Comparison of ENCODE assay signal across 27 cellular contexts in genomic region chr13:26042781-26043180, GRCh38. TPM values are rescaled to one million over a fixed set of nuclear protein-coding genes. Genes with fewer than 3 reads are reported as not detected.
DNase-seq lines count a peak whose midpoint lies in the region; ATAC-seq, FAIRE-seq and TF ChIP-seq lines count a peak whose summit lies in the region.
"Had no signal": no experiment of that assay in that cellular context is flagged by ENCODE, and none has a peak within 500 bp of the region (broad histone marks: within the 10 kb centered on the region; RNA-seq: fewer than 3 reads in every experiment).

No MANE protein-coding gene starts in this region.

- intact Hi-C loops in HepG2 (cut with micrococcal nuclease; ENCODE audit: unreplicated experiment) = no loop called here
- intact Hi-C loops in right lobe of liver (cut with DNase I) = no loop called here

- H3K14ac ChIP-seq in H1 (ENCODE audit: insufficient read length) = no peak overlapping the region

- no peaks in the 10 kb centered on the region for H3K36me3 Mint-ChIP-seq in neural progenitor cell
- H3K36me3 Mint-ChIP-seq: CD14-positive monocyte; CD8-positive, alpha-beta memory T cell had no signal

- no peak for TF ChIP-seq POLR2A in HepG2 (IDR thresholded peaks at IDR 0.05; ENCODE audit: insufficient read depth in 1 of 2, low read depth in 2 of 2, low read length in 2 of 2)
- TF ChIP-seq POLR2A in right lobe of liver (IDR thresholded peaks at IDR 0.05) = no peak
- TF ChIP-seq POLR2A in H1 (IDR thresholded peaks at IDR 0.05; ENCODE audit: control extremely low read depth in 1 of 2, low read depth in 2 of 2, low read length in 2 of 2) = no peak

- POLR2A ChIA-PET in HepG2 (lab: Yijun Ruan, JAX) (no interaction called here), H1 (lab: Charles Lee; ENCODE audit: partially characterized antibody) (interaction anchor here (0.6 kb wide), 1 partner anchor 1344 kb away, joined by 3 read pairs; no protein-coding TSS in a partner anchor)

- no peaks in the 10 kb centered on the region for H4K20me1 ChIP-seq in HepG2 (ENCODE audit: insufficient read depth, low read length)
- H4K20me1 ChIP-seq in H1 (replicated peaks in 1 of 2; ENCODE audit: control insufficient read depth in 1 of 2, insufficient read depth in 2 of 2, low read length in 2 of 2) = peaks cover 0 to 5% of the 10 kb centered on the region in 2 experiments
- H4K20me1 ChIP-seq in neural progenitor cell (ENCODE audit: low read depth) = peaks cover 66% of the 10 kb centered on the region
- H4K20me1 ChIP-seq: BLaER1 treated with 17β-estradiol and CSF1 and Interleukin-3, amounts not matched to agents 10 nM and 100 nM had no signal

- H3K9me3 ChIP-seq in HepG2 (ENCODE audit: low read length) (no peaks in the 10 kb centered on the region), right lobe of liver (no peaks in the 10 kb centered on the region), H1 (ENCODE audit: insufficient read depth in 2 of 2, low read depth in 1 of 2, low read length in 1 of 2) (no peaks in the 10 kb centered on the region), neural progenitor cell (ENCODE audit: low read depth) (no peaks in the 10 kb centered on the region)
- H3K9me3 ChIP-seq: BE2C; BLaER1 treated with 17β-estradiol and CSF1 and Interleukin-3, amounts not matched to agents 10 nM and 100 nM; HAP-1 had no signal

- H4K8ac ChIP-seq in H1 (ENCODE audit: extremely low read depth, insufficient read depth, low read length) = no peak overlapping the region

- in situ Hi-C loops in HepG2 (cut with HindIII; ENCODE audit: extremely low pct_ligation_motif_present, low pct_unique_long_range_greater_than_20kb) = no loop called here

- H3K4me1 Mint-ChIP-seq in neural progenitor cell = no peaks in the 10 kb centered on the region
- H3K4me1 Mint-ChIP-seq: CD14-positive monocyte had no signal

- no peak overlapping the region for H4K91ac ChIP-seq in H1 (replicated peaks; ENCODE audit: insufficient read length, low read length)

- no peak overlapping the region for H2AK5ac ChIP-seq in H1 (ENCODE audit: low read depth, low read length)

- no peaks in the 10 kb centered on the region for H3K9me3 Mint-ChIP-seq in neural progenitor cell
- H3K9me3 Mint-ChIP-seq: CD4-positive, alpha-beta T cell; CD8-positive, alpha-beta memory T cell; HFFc6 had no signal

- H2AFZ ChIP-seq in HepG2 (ENCODE audit: low read length) = no peak overlapping the region
- no peak overlapping the region for H2AFZ ChIP-seq in H1 (ENCODE audit: low read length)
- H2AFZ ChIP-seq in neural progenitor cell (replicated peaks) = no peak overlapping the region
- H2AFZ ChIP-seq: GM23248 had no signal

- no peak overlapping the region for H4K5ac ChIP-seq in H1 (ENCODE audit: insufficient read length, low read depth, low read length)

- no peak overlapping the region for H2BK12ac ChIP-seq in H1 (ENCODE audit: low read depth, low read length)

- H3K36me3 ChIP-seq in HepG2 (replicated peaks in 1 of 2; ENCODE audit: control insufficient read depth in 1 of 2, insufficient read depth in 2 of 2, low read length in 2 of 2) (no peaks in the 10 kb centered on the region), right lobe of liver (no peaks in the 10 kb centered on the region), H1 (ENCODE audit: control insufficient read depth in 2 of 4, insufficient read depth in 4 of 4, low read length in 3 of 4) (peaks cover 2 to 9% (median 6%) of the 10 kb centered on the region in 4 experiments; a peak in 5 of 8 replicates), neural progenitor cell (peaks cover 28% of the 10 kb centered on the region), H7 (replicated peaks; ENCODE audit: control insufficient read depth, insufficient read depth, low read length) (no peaks in the 10 kb centered on the region)
- H3K36me3 ChIP-seq: BE2C, HAP-1 had no signal

- BruUV-seq in HepG2 (replicated peaks; lab: Mats Ljungman, UMichigan) = no TSS peak

- no peak overlapping the region for H3K18ac ChIP-seq in H1 (ENCODE audit: extremely low read depth, low read length)

- no peak overlapping the region for H2BK120ac ChIP-seq in H1 (replicated peaks; ENCODE audit: low read depth, low read length)

- no peak for ATAC-seq in HepG2
- ATAC-seq in right lobe of liver = no peak
- ATAC-seq in HG03432 (IDR thresholded peaks at IDR 0.05; ENCODE audit: unreplicated experiment) = no peak
- ATAC-seq: GM12878 had no signal

- peaks cover 70% of the 10 kb centered on the region for H3F3A ChIP-seq in neural progenitor cell (ENCODE audit: low read depth)

- no peak overlapping the region for H2BK15ac ChIP-seq in H1 (ENCODE audit: low read length)

- H3K4me1 ChIP-seq in HepG2 (ENCODE audit: insufficient read depth, low read length) (no peaks in the 10 kb centered on the region), right lobe of liver (no peaks in the 10 kb centered on the region), H1 (replicated peaks in 1 of 4; ENCODE audit: control insufficient read depth in 3 of 4, insufficient read depth in 4 of 4, low read length in 3 of 4) (peaks cover 0 to 2% (median 0%) of the 10 kb centered on the region in 4 experiments; a peak in 1 of 7 replicates), neural progenitor cell (peaks cover 29% of the 10 kb centered on the region)
- H3K4me1 ChIP-seq: BE2C; BLaER1 treated with 17β-estradiol and CSF1 and Interleukin-3, amounts not matched to agents 10 nM and 100 nM; HAP-1 had no signal

- H3K27ac ChIP-seq in HepG2 (ENCODE audit: extremely low read length, insufficient read depth, low read length) (no peak overlapping the region), right lobe of liver (no peak overlapping the region), H1 (ENCODE audit: low read depth, low read length) (no peak overlapping the region), neural progenitor cell (peak overlapping the region; percentile 81)
- H3K27ac ChIP-seq: 22Rv1; BLaER1 treated with 17β-estradiol and CSF1 and Interleukin-3, amounts not matched to agents 10 nM and 100 nM; GM23248 had no signal

- no peak overlapping the region for H3K23ac ChIP-seq in H1 (ENCODE audit: insufficient read length)

- no peak overlapping the region for H3K4me3 Mint-ChIP-seq in neural progenitor cell
- H3K4me3 Mint-ChIP-seq: CD14-positive monocyte; CD4-positive, alpha-beta T cell; CD8-positive, alpha-beta memory T cell; HFFc6 had no signal

- H3K4me2 ChIP-seq in HepG2 (ENCODE audit: low read depth, low read length) (no peak overlapping the region), H1 (ENCODE audit: insufficient read depth in 1 of 2, low read depth in 2 of 2, low read length in 2 of 2) (no peak overlapping the region), neural progenitor cell (no peak overlapping the region)
- H3K4me2 ChIP-seq: BLaER1 treated with 17β-estradiol and CSF1 and Interleukin-3, amounts not matched to agents 10 nM and 100 nM had no signal

- no peak for TF ChIP-seq RAD21 in HepG2 (CRISPR knock-in tag; IDR thresholded peaks at IDR 0.05)
- TF ChIP-seq RAD21 in H1 (IDR thresholded peaks at IDR 0.05 in 1 of 2, conservative IDR thresholded peaks at IDR 0.05 in 1 of 2; ENCODE audit: low read depth in 2 of 2, low read length in 2 of 2) = no peak

- no peak overlapping the region for H3K4me3 ChIP-seq in HepG2 (replicated peaks in 1 of 3; ENCODE audit: insufficient read depth in 1 of 3, low read depth in 2 of 3, low read length in 3 of 3)
- H3K4me3 ChIP-seq in right lobe of liver = no peak overlapping the region
- H3K4me3 ChIP-seq in H1 (ENCODE audit: extremely low read depth in 1 of 4, insufficient read depth in 2 of 4, low read depth in 3 of 4, low read length in 4 of 4) = no peak overlapping the region
- H3K4me3 ChIP-seq in neural progenitor cell = no peak overlapping the region
- no peak overlapping the region for H3K4me3 ChIP-seq in H7 (ENCODE audit: insufficient read depth, low read depth, low read length)
- H3K4me3 ChIP-seq: BLaER1 treated with 17β-estradiol and CSF1 and Interleukin-3, amounts not matched to agents 10 nM and 100 nM; GM12878; GM23248; HAP-1 had no signal

- WGBS in HepG2 (ENCODE audit: low lambda C conversion rate) = 0% methylated on average over 1 of the region's 1 CpG
- 42% methylated on average over 1 of the region's 1 CpG for WGBS in right lobe of liver (ENCODE audit: insufficient coverage, low coverage, low lambda C conversion rate, missing lambda C conversion rate)
- 91% methylated on average over 1 of the region's 1 CpG; no CpG with 5 or more reads in 1 of the 2 experiments for WGBS in H1 (ENCODE audit: extremely low coverage in 1 of 2, insufficient coverage in 1 of 2, insufficient read length in 1 of 2, insufficient replicate concordance in 2 of 2, low coverage in 1 of 2, low lambda C conversion rate in 2 of 2, missing lambda C conversion rate in 1 of 2), 2 experiments

- no peak for DNase-seq in HepG2 (ENCODE audit: low spot score)
- DNase-seq in right lobe of liver = no peak
- DNase-seq in H1 (ENCODE audit: low read depth in 1 of 2, low spot score in 2 of 2) = no peak
- no peak for DNase-seq in neural progenitor cell (ENCODE audit: low spot score)
- no peak for DNase-seq in activated CD4-positive, CD25-positive, alpha-beta regulatory T cell treated with anti-CD3 and anti-CD28 coated beads, Interleukin-2, amount 50 U/mL, for 72 hours
- no peak for DNase-seq in H7
- DNase-seq: ACHN; AML-193; BE2C; CD4-positive, alpha-beta T cell; CD8-positive, alpha-beta memory T cell; DMS 273 treated with DMSO at 0.1 percent for 48 hours; DMS79; EL; GDM1; GM23248; HFFc6 had no signal

- no peak for TF ChIP-seq EP300 in HepG2 (IDR thresholded peaks at IDR 0.05; ENCODE audit: low read depth in 2 of 2, low read length in 2 of 2)
- TF ChIP-seq EP300 in HepG2 (CRISPR knock-in tag; IDR thresholded peaks at IDR 0.05; ENCODE audit: borderline replicate concordance) = no peak
- no peak for TF ChIP-seq EP300 in H1 (IDR thresholded peaks at IDR 0.05; ENCODE audit: borderline replicate concordance in 1 of 2, low read depth in 2 of 2, low read length in 2 of 2)

- H2BK20ac ChIP-seq in H1 (ENCODE audit: low read length) = no peak overlapping the region

- H3K27ac Mint-ChIP-seq in neural progenitor cell = no peak overlapping the region
- H3K27ac Mint-ChIP-seq: CD14-positive monocyte; CD4-positive, alpha-beta T cell; CD8-positive, alpha-beta memory T cell; HFFc6 had no signal

- H3K23me2 ChIP-seq in H1 (ENCODE audit: low read depth, low read length) = no peaks in the 10 kb centered on the region

- H2BK5ac ChIP-seq in H1 (ENCODE audit: low read depth, low read length) = no peak overlapping the region

- H3K27me3 ChIP-seq in HepG2 (ENCODE audit: control insufficient read depth in 1 of 2, insufficient read depth in 2 of 2, low read length in 2 of 2) (peaks cover 0 to 16% of the 10 kb centered on the region in 2 experiments; a peak in 2 of 5 replicates), right lobe of liver (peaks cover 0 to 4% of the 10 kb centered on the region in 2 donors), H1 (replicated peaks in 1 of 4; ENCODE audit: control insufficient read depth in 3 of 4, extremely low read depth in 1 of 4, insufficient read depth in 3 of 4, low read length in 3 of 4) (no peaks in the 10 kb centered on the region; a peak in 1 of 7 replicates), neural progenitor cell (no peaks in the 10 kb centered on the region), H7 (ENCODE audit: control insufficient read depth, insufficient read depth, low read length) (no peaks in the 10 kb centered on the region)
- H3K27me3 ChIP-seq: BLaER1 treated with 17β-estradiol and CSF1 and Interleukin-3, amounts not matched to agents 10 nM and 100 nM had no signal

- no peak overlapping the region for H3K56ac ChIP-seq in H1 (replicated peaks; ENCODE audit: insufficient read length, low read depth, low read length)

- no peak overlapping the region for H3K9ac ChIP-seq in HepG2 (ENCODE audit: insufficient read depth, low read depth, low read length)
- no peak overlapping the region for H3K9ac ChIP-seq in H1 (replicated peaks in 1 of 4; ENCODE audit: extremely low read depth in 1 of 4, low read depth in 3 of 4, low read length in 3 of 4)
- no peak overlapping the region for H3K9ac ChIP-seq in neural progenitor cell
- H3K9ac ChIP-seq: BLaER1 treated with 17β-estradiol and CSF1 and Interleukin-3, amounts not matched to agents 10 nM and 100 nM; GM23248 had no signal

- peaks cover 2% of the 10 kb centered on the region for H3K27me3 Mint-ChIP-seq in neural progenitor cell (ENCODE audit: insufficient read depth, low read depth)

- H3K4ac ChIP-seq in H1 (replicated peaks; ENCODE audit: insufficient read length, low read depth, low read length) = no peak overlapping the region

- H3K79me1 ChIP-seq in H1 (ENCODE audit: low read depth, low read length) = no peaks in the 10 kb centered on the region

- CTCF ChIA-PET in HepG2 (lab: Yijun Ruan, JAX; ENCODE audit: low intra/inter-chr PET ratio, low total read pairs) (no interaction called here), H1 (lab: Charles Lee; ENCODE audit: partially characterized antibody) (interaction anchor here (0.7 to 1.2 kb wide), 2 partner anchors 25 to 163 kb away, joined by 3 to 4 read pairs; no protein-coding TSS in a partner anchor)

- H3K79me2 ChIP-seq in HepG2 (ENCODE audit: insufficient read depth, low read length) (no peaks in the 10 kb centered on the region), H1 (ENCODE audit: control insufficient read depth in 1 of 2, insufficient read depth in 2 of 2, low read length in 2 of 2) (no peaks in the 10 kb centered on the region), neural progenitor cell (ENCODE audit: low read depth) (peaks cover 41% of the 10 kb centered on the region)

- TF ChIP-seq CTCF in HepG2 (CRISPR knock-in tag; IDR thresholded peaks at IDR 0.05) (no peak), right lobe of liver (IDR thresholded peaks at IDR 0.05) (no peak), H1 (IDR thresholded peaks at IDR 0.05; ENCODE audit: control extremely low read depth in 1 of 3, insufficient read depth in 1 of 3, low read depth in 1 of 3, low read length in 3 of 3) (no peak), neural progenitor cell (IDR thresholded peaks at IDR 0.05) (no peak)

- FAIRE-seq in HepG2 (lab: Jason Lieb, UNC) = no peak
- no peak for FAIRE-seq in H1 (lab: Jason Lieb, UNC)
- FAIRE-seq: A204.1, D721Med, GM12878, GM19239 had no signal

RNA-seq across cellular contexts. Expression of gene SHISA2, which starts 9.0 kb away (rescaled TPM):
- total RNA-seq in HepG2 (2016; rRNA removed; fragmentation: Illumina TruSeq; extraction: Trizol) (not detected in 2 replicates), right lobe of liver (under 1 TPM in 2 of 6 experiments, not detected in 4; 0.07 to 0.12 TPM), neural progenitor cell (ENCODE audit: low replicate concordance) (367 and 386 TPM in 2 replicates)
- not detected in 2 replicates for total RNA-seq in HepG2 (2016; cell fraction: cytosol; rRNA removed; fragmentation: Illumina TruSeq; extraction: Trizol; ENCODE audit: low read depth)
- total RNA-seq in HepG2 (2016; cell fraction: insoluble cytoplasmic fraction; rRNA removed; fragmentation: Illumina TruSeq; extraction: Trizol) = not detected in 2 replicates
- total RNA-seq in HepG2 (2016; cell fraction: membrane; rRNA removed; fragmentation: Illumina TruSeq; extraction: Trizol) = not detected in 2 replicates
- not detected in 2 replicates for total RNA-seq in HepG2 (2016; cell fraction: nucleus; rRNA removed; fragmentation: Illumina TruSeq; extraction: Trizol)
- polyA plus RNA-seq in HepG2 (2011; rRNA removed) (not detected in 2 replicates), H1 (2011; rRNA removed) (8.6 and 10.2 TPM in 2 replicates)
- polyA plus RNA-seq in HepG2 (2011; cell fraction: cytosol; rRNA removed) = not detected in 2 replicates
- not detected in 2 replicates for polyA plus RNA-seq in HepG2 (2011; cell fraction: nucleus; rRNA removed)
- polyA plus RNA-seq in HepG2 (2012) = not detected in 2 replicates
- not detected in 2 replicates for polyA plus RNA-seq in HepG2 (2016; cell fraction: cytosol; fragmentation: Illumina TruSeq; extraction: Trizol; ENCODE audit: low read depth)
- not detected in 2 replicates for polyA plus RNA-seq in HepG2 (2016; cell fraction: insoluble cytoplasmic fraction; fragmentation: Illumina TruSeq; extraction: Trizol; ENCODE audit: low read depth)
- polyA plus RNA-seq in HepG2 (2016; cell fraction: membrane; fragmentation: Illumina TruSeq; extraction: Trizol; ENCODE audit: low read depth) = not detected in 2 replicates
- not detected in 2 replicates for polyA plus RNA-seq in HepG2 (2016; cell fraction: nucleus; fragmentation: Illumina TruSeq; extraction: Trizol; ENCODE audit: insufficient read depth, low read depth)
- not detected in 2 replicates for polyA minus RNA-seq in HepG2 (2011; rRNA and poly(A)+ RNA removed; ENCODE audit: low replicate concordance)
- polyA minus RNA-seq in HepG2 (2011; cell fraction: cytosol; rRNA and poly(A)+ RNA removed) = not detected in 2 replicates
- polyA minus RNA-seq in HepG2 (2011; cell fraction: nucleus; rRNA and poly(A)+ RNA removed) = not detected in 2 replicates
- total RNA-seq in H1 (2021; fragmentation: NEBNext Ultra II Directional; extraction: Animal tissue kit (Norgen Biotek cat#: 25700)) = 22.6 and 23.8 TPM in 2 replicates
- 7.3 TPM for polyA plus RNA-seq in H1 (2011; cell fraction: cytosol; rRNA removed)
- polyA plus RNA-seq in H1 (2011; cell fraction: nucleus; rRNA removed) = 6.6 TPM
- 7.5 to 8.2 TPM (median 7.8 TPM) in 4 replicates for polyA plus RNA-seq in H1 (2012, experiment 1 of 2)
- 4.7 TPM for polyA plus RNA-seq in H1 (2012, experiment 2 of 2)
- polyA plus RNA-seq in H1 (2013, experiment 1 of 2) = 15.2 TPM
- 17.8 TPM for polyA plus RNA-seq in H1 (2013, experiment 2 of 2)
- 29.0 and 30.1 TPM in 2 replicates for polyA minus RNA-seq in H1 (2011; rRNA and poly(A)+ RNA removed)
- polyA minus RNA-seq in H1 (2011; cell fraction: cytosol; rRNA and poly(A)+ RNA removed) = 20.6 TPM
- 11.1 TPM for polyA minus RNA-seq in H1 (2011; cell fraction: nucleus; rRNA and poly(A)+ RNA removed)
- 33.7 and 59.8 TPM in 2 replicates for total RNA-seq in H7 (2014; rRNA removed; shearing (Covaris generic))
- total RNA-seq: H4, HFFc6 had no signal
- polyA plus RNA-seq: CD14-positive monocyte; CD8-positive, alpha-beta memory T cell had no signal

Comparison
In these comparisons a context has a peak if more than half of its experiments do, and no peak if none do; other contexts are left out.
1. RNA of gene SHISA2, which starts 9.0 kb away (total RNA-seq): 367 to 386 TPM in neural progenitor cell, 33.7 to 59.8 TPM in H7 and 22.6 to 23.8 TPM in H1; not detected in HepG2 and 0.07 to 0.12 TPM in right lobe of liver; every median in the first group is over 10 times any median in the second.
2. Of the 41 proteins assayed by ChIP-seq in both HepG2 and H1: peak only in HepG2: none; only in H1: none; in both: MAFK; in neither: 40.